Comparison of ENCODE assay signal across 1 cellular context in the genomic region with DNA sequence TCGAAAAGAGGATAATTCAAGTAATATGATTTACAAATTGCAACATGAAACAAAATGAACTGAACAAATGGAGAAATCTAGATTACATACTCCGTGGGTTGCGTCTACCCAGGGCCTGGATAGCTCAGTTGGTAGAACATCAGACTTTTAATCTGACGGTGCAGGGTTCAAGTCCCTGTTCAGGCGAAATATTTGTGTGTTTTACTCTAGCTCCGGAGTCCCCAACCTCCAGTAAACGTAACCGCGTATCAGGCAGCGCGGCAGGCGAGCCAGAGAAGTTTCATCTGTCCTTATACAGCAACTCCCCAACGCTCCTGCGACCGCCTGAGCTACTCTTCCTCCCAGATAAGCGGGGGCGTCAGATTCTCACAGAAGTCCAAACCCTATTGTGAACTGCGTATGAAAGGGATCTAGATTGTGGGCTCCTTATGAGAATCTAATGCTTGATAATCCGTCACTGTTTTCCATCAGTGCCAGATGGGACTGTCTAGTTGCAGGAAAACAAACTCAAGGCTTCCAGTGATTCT.
TF ChIP-seq lines count a peak whose summit lies in the region.

No MANE protein-coding gene starts in this region.

TF ChIP-seq in K562, 482 proteins besides CTCF, POLR2A, EP300 and RAD21 (continued from another document and continues in another):
- TF ChIP-seq, protein P1, sequence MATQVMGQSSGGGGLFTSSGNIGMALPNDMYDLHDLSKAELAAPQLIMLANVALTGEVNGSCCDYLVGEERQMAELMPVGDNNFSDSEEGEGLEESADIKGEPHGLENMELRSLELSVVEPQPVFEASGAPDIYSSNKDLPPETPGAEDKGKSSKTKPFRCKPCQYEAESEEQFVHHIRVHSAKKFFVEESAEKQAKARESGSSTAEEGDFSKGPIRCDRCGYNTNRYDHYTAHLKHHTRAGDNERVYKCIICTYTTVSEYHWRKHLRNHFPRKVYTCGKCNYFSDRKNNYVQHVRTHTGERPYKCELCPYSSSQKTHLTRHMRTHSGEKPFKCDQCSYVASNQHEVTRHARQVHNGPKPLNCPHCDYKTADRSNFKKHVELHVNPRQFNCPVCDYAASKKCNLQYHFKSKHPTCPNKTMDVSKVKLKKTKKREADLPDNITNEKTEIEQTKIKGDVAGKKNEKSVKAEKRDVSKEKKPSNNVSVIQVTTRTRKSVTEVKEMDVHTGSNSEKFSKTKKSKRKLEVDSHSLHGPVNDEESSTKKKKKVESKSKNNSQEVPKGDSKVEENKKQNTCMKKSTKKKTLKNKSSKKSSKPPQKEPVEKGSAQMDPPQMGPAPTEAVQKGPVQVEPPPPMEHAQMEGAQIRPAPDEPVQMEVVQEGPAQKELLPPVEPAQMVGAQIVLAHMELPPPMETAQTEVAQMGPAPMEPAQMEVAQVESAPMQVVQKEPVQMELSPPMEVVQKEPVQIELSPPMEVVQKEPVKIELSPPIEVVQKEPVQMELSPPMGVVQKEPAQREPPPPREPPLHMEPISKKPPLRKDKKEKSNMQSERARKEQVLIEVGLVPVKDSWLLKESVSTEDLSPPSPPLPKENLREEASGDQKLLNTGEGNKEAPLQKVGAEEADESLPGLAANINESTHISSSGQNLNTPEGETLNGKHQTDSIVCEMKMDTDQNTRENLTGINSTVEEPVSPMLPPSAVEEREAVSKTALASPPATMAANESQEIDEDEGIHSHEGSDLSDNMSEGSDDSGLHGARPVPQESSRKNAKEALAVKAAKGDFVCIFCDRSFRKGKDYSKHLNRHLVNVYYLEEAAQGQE (CRISPR knock-in tag; IDR thresholded peaks at IDR 0.05; ENCODE audit: low read depth), result no peak
- TF ChIP-seq JUN (IDR thresholded peaks at IDR 0.05; ENCODE audit: borderline replicate concordance, low read depth, low read length), result 0 out of 2 replicates have a peak, but pooled peaks have one; percentile 47
- no peak for TF ChIP-seq JUN (CRISPR knock-in tag; IDR thresholded peaks at IDR 0.05; ENCODE audit: borderline replicate concordance)
- TF ChIP-seq HNRNPL (IDR thresholded peaks at IDR 0.05; ENCODE audit: low read depth, low read length), result no peak
- TF ChIP-seq ATF7 (IDR thresholded peaks at IDR 0.05), result peak; percentile 90
- TF ChIP-seq, protein P2, sequence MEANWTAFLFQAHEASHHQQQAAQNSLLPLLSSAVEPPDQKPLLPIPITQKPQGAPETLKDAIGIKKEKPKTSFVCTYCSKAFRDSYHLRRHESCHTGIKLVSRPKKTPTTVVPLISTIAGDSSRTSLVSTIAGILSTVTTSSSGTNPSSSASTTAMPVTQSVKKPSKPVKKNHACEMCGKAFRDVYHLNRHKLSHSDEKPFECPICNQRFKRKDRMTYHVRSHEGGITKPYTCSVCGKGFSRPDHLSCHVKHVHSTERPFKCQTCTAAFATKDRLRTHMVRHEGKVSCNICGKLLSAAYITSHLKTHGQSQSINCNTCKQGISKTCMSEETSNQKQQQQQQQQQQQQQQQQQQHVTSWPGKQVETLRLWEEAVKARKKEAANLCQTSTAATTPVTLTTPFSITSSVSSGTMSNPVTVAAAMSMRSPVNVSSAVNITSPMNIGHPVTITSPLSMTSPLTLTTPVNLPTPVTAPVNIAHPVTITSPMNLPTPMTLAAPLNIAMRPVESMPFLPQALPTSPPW (CRISPR knock-in tag; IDR thresholded peaks at IDR 0.05), result peak; percentile 58
- TF ChIP-seq, protein P3, sequence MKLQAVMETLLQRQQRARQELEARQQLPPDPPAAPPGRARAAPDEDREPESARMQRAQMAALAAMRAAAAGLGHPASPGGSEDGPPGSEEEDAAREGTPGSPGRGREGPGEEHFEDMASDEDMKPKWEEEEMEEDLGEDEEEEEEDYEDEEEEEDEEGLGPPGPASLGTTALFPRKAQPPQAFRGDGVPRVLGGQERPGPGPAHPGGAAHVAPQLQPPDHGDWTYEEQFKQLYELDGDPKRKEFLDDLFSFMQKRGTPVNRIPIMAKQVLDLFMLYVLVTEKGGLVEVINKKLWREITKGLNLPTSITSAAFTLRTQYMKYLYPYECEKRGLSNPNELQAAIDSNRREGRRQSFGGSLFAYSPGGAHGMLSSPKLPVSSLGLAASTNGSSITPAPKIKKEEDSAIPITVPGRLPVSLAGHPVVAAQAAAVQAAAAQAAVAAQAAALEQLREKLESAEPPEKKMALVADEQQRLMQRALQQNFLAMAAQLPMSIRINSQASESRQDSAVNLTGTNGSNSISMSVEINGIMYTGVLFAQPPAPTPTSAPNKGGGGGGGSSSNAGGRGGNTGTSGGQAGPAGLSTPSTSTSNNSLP (IDR thresholded peaks at IDR 0.05; ENCODE audit: borderline replicate concordance, low read depth, low read length), result peak; percentile 87
- TF ChIP-seq SMC3 (conservative IDR thresholded peaks at IDR 0.05; ENCODE audit: insufficient read depth, low read depth, low read length), result 0 out of 2 replicates have a peak, but pooled peaks have one; percentile 19
- TF ChIP-seq, protein P4, sequence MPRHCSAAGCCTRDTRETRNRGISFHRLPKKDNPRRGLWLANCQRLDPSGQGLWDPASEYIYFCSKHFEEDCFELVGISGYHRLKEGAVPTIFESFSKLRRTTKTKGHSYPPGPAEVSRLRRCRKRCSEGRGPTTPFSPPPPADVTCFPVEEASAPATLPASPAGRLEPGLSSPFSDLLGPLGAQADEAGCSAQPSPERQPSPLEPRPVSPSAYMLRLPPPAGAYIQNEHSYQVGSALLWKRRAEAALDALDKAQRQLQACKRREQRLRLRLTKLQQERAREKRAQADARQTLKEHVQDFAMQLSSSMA (CRISPR knock-in tag; IDR thresholded peaks at IDR 0.05), result no peak
- TF ChIP-seq PHB2 (IDR thresholded peaks at IDR 0.05; ENCODE audit: low read depth), result no peak
- TF ChIP-seq SIN3A (IDR thresholded peaks at IDR 0.05; ENCODE audit: borderline replicate concordance in 2 of 2, control insufficient read depth in 1 of 2, low read depth in 2 of 2, low read length in 2 of 2), result 0 out of 4 replicates have a peak, but pooled peaks of 1 of the 2 experiments have one; percentile 41
- peak; percentile 57 for TF ChIP-seq DACH1 (IDR thresholded peaks at IDR 0.05; ENCODE audit: partially characterized antibody)
- TF ChIP-seq GTF2A2 (tag; IDR thresholded peaks at IDR 0.05), result no peak
- TF ChIP-seq TAL1 (IDR thresholded peaks at IDR 0.05), result peak; percentile 53
- TF ChIP-seq, protein P5, sequence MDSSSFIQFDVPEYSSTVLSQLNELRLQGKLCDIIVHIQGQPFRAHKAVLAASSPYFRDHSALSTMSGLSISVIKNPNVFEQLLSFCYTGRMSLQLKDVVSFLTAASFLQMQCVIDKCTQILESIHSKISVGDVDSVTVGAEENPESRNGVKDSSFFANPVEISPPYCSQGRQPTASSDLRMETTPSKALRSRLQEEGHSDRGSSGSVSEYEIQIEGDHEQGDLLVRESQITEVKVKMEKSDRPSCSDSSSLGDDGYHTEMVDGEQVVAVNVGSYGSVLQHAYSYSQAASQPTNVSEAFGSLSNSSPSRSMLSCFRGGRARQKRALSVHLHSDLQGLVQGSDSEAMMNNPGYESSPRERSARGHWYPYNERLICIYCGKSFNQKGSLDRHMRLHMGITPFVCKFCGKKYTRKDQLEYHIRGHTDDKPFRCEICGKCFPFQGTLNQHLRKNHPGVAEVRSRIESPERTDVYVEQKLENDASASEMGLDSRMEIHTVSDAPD (CRISPR knock-in tag; IDR thresholded peaks at IDR 0.05), result no peak
- no peak; the same call in 1 of the 2 replicates for TF ChIP-seq CCAR2 (IDR thresholded peaks at IDR 0.05; ENCODE audit: low read depth, low read length)
- TF ChIP-seq, protein P6, sequence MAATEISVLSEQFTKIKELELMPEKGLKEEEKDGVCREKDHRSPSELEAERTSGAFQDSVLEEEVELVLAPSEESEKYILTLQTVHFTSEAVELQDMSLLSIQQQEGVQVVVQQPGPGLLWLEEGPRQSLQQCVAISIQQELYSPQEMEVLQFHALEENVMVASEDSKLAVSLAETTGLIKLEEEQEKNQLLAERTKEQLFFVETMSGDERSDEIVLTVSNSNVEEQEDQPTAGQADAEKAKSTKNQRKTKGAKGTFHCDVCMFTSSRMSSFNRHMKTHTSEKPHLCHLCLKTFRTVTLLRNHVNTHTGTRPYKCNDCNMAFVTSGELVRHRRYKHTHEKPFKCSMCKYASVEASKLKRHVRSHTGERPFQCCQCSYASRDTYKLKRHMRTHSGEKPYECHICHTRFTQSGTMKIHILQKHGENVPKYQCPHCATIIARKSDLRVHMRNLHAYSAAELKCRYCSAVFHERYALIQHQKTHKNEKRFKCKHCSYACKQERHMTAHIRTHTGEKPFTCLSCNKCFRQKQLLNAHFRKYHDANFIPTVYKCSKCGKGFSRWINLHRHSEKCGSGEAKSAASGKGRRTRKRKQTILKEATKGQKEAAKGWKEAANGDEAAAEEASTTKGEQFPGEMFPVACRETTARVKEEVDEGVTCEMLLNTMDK (IDR thresholded peaks at IDR 0.05; ENCODE audit: borderline replicate concordance, insufficient read depth, low read depth, low read length, poor library complexity, severe bottlenecking), result no peak
- TF ChIP-seq CHD4 (IDR thresholded peaks at IDR 0.05; ENCODE audit: insufficient read depth, insufficient replicate concordance, low read depth, low read length, poor library complexity, severe bottlenecking), result no peak
- TF ChIP-seq FOSL1 (tag; conservative IDR thresholded peaks at IDR 0.05), result 0 out of 2 replicates have a peak, but pooled peaks have one; percentile 29
- TF ChIP-seq ZFP30 (CRISPR knock-in tag; IDR thresholded peaks at IDR 0.05; ENCODE audit: borderline replicate concordance), result no peak
- TF ChIP-seq ZSCAN32 (CRISPR knock-in tag; IDR thresholded peaks at IDR 0.05), result no peak
- TF ChIP-seq, protein P7, sequence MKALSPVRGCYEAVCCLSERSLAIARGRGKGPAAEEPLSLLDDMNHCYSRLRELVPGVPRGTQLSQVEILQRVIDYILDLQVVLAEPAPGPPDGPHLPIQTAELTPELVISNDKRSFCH (CRISPR knock-in tag; IDR thresholded peaks at IDR 0.05), result no peak
- TF ChIP-seq, protein P7 (tag; IDR thresholded peaks at IDR 0.05), result peak; percentile 78
- TF ChIP-seq GTF2E2 (tag; IDR thresholded peaks at IDR 0.05), result no peak
- TF ChIP-seq FOXP1 (CRISPR knock-in tag; IDR thresholded peaks at IDR 0.05), result no peak
- TF ChIP-seq, protein P8, sequence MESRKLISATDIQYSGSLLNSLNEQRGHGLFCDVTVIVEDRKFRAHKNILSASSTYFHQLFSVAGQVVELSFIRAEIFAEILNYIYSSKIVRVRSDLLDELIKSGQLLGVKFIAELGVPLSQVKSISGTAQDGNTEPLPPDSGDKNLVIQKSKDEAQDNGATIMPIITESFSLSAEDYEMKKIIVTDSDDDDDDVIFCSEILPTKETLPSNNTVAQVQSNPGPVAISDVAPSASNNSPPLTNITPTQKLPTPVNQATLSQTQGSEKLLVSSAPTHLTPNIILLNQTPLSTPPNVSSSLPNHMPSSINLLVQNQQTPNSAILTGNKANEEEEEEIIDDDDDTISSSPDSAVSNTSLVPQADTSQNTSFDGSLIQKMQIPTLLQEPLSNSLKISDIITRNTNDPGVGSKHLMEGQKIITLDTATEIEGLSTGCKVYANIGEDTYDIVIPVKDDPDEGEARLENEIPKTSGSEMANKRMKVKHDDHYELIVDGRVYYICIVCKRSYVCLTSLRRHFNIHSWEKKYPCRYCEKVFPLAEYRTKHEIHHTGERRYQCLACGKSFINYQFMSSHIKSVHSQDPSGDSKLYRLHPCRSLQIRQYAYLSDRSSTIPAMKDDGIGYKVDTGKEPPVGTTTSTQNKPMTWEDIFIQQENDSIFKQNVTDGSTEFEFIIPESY (CRISPR knock-in tag; IDR thresholded peaks at IDR 0.05), result peak; percentile 16; the same call in 1 of the 2 replicates
- TF ChIP-seq, protein P9, sequence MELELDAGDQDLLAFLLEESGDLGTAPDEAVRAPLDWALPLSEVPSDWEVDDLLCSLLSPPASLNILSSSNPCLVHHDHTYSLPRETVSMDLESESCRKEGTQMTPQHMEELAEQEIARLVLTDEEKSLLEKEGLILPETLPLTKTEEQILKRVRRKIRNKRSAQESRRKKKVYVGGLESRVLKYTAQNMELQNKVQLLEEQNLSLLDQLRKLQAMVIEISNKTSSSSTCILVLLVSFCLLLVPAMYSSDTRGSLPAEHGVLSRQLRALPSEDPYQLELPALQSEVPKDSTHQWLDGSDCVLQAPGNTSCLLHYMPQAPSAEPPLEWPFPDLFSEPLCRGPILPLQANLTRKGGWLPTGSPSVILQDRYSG (tag; conservative IDR thresholded peaks at IDR 0.05; ENCODE audit: low read depth), result no peak
- peak; percentile 28; the same call in 1 of the 2 replicates for TF ChIP-seq GATA2 (CRISPR knock-in tag; IDR thresholded peaks at IDR 0.05)
- peak; percentile 47; the same call in 1 of the 2 replicates for TF ChIP-seq MAFK (IDR thresholded peaks at IDR 0.05; ENCODE audit: low read length)
- TF ChIP-seq, protein P10, sequence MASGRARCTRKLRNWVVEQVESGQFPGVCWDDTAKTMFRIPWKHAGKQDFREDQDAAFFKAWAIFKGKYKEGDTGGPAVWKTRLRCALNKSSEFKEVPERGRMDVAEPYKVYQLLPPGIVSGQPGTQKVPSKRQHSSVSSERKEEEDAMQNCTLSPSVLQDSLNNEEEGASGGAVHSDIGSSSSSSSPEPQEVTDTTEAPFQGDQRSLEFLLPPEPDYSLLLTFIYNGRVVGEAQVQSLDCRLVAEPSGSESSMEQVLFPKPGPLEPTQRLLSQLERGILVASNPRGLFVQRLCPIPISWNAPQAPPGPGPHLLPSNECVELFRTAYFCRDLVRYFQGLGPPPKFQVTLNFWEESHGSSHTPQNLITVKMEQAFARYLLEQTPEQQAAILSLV (tag; IDR thresholded peaks at IDR 0.05), result no peak
- TF ChIP-seq, protein P11, sequence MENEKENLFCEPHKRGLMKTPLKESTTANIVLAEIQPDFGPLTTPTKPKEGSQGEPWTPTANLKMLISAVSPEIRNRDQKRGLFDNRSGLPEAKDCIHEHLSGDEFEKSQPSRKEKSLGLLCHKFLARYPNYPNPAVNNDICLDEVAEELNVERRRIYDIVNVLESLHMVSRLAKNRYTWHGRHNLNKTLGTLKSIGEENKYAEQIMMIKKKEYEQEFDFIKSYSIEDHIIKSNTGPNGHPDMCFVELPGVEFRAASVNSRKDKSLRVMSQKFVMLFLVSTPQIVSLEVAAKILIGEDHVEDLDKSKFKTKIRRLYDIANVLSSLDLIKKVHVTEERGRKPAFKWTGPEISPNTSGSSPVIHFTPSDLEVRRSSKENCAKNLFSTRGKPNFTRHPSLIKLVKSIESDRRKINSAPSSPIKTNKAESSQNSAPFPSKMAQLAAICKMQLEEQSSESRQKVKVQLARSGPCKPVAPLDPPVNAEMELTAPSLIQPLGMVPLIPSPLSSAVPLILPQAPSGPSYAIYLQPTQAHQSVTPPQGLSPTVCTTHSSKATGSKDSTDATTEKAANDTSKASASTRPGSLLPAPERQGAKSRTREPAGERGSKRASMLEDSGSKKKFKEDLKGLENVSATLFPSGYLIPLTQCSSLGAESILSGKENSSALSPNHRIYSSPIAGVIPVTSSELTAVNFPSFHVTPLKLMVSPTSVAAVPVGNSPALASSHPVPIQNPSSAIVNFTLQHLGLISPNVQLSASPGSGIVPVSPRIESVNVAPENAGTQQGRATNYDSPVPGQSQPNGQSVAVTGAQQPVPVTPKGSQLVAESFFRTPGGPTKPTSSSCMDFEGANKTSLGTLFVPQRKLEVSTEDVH (IDR thresholded peaks at IDR 0.05; ENCODE audit: low read depth, partially characterized antibody), result peak; percentile 59
- peak; percentile 52 for TF ChIP-seq ZFP36 (IDR thresholded peaks at IDR 0.05; ENCODE audit: low read depth, low read length, partially characterized antibody)
- no peak for TF ChIP-seq PCBP1 (IDR thresholded peaks at IDR 0.05; ENCODE audit: low read depth, low read length, poor library complexity, severe bottlenecking)
- TF ChIP-seq SUPT5H (IDR thresholded peaks at IDR 0.05), result no peak
- TF ChIP-seq FOXJ3 (CRISPR knock-in tag; IDR thresholded peaks at IDR 0.05), result no peak
- TF ChIP-seq U2AF1 (optimal IDR thresholded peaks at IDR 0.05; ENCODE audit: low read depth, low read length), result no peak
